11 cellular contexts compared by ENCODE assay signal in the genomic region with DNA sequence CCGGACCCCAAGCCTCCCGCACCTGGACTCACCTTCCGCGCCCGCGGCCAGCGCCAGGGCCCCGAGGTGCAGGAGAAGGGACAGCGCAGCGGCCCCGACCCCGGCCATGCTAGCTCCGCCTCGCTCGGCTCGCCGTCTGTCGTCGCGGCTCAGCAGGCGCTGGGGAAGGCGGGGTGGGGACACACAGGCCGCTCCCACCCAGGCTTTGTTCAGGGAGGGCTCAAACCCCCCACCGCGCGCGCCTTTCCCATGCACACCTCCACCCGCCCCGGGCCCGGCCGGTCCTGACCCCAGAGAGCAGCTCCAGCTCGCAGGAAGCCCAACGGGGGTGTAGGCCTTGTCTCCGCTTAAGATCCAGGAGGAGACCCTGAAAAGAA. TPM values are rescaled to one million over a fixed set of nuclear protein-coding genes. Genes with fewer than 3 reads are reported as not detected.
A peak's percentile ranks its signal among the peaks of the same experiment; 100 is the strongest.
DNase-seq lines count a peak whose midpoint lies in the region; ATAC-seq and TF ChIP-seq lines count a peak whose summit lies in the region.
"Had no signal": no experiment of that assay in that cellular context is flagged by ENCODE, and none has a peak within 500 bp of the region (broad histone marks: within the 10 kb centered on the region; RNA-seq: fewer than 3 reads in every experiment).

KCP (minus strand) TSS at position 141 of the 377 bp plus-strand sequence; CDS start at position 108, 33 bp downstream.

- no peak for TF ChIP-seq CTCF in right lobe of liver (IDR thresholded peaks at IDR 0.05)

- peaks cover 21% of the 10 kb centered on the region for H3K4me1 ChIP-seq in HUES64 (ENCODE audit: insufficient read depth, low read length)
- peaks cover 31% of the 10 kb centered on the region for H3K4me1 ChIP-seq in ectodermal cell (ENCODE audit: control insufficient read depth, insufficient read depth, low read length)
- peaks cover 0 to 4% (median 0%) of the 10 kb centered on the region in 4 donors for H3K4me1 ChIP-seq in right lobe of liver
- peaks cover 1 to 36% (median 26%) of the 10 kb centered on the region in 5 donors for H3K4me1 ChIP-seq in subcutaneous abdominal adipose tissue (ENCODE audit: control insufficient read depth in 5 of 5, insufficient read depth in 5 of 5, low read length in 5 of 5)

- H3K36me3 ChIP-seq in HUES64 (ENCODE audit: insufficient read depth, low read length) (no peaks in the 10 kb centered on the region), ectodermal cell (ENCODE audit: control insufficient read depth, insufficient read depth, low read length) (no peaks in the 10 kb centered on the region), right lobe of liver (no peaks in the 10 kb centered on the region), subcutaneous abdominal adipose tissue (ENCODE audit: control insufficient read depth in 5 of 5, insufficient read depth in 5 of 5, low read length in 5 of 5) (peaks cover 0 to 4% (median 0%) of the 10 kb centered on the region in 5 donors)

- intact Hi-C loops in right lobe of liver (cut with DNase I): loop anchor here in 1 of 2 donors (5.0 kb wide), 1 partner anchor 182 kb away; no protein-coding TSS in a partner anchor

- H3K4me3 ChIP-seq in HUES64 (ENCODE audit: low read length): peak within 1 kb of the TSS; percentile 56
- peak within 1 kb of the TSS; percentile 43 for H3K4me3 ChIP-seq in ectodermal cell (ENCODE audit: insufficient read depth, low read depth, low read length)
- peak within 1 kb of the TSS in 1 of 3 donors; percentile 9 for H3K4me3 ChIP-seq in right lobe of liver
- peak within 1 kb of the TSS; percentile 45 to 61 (median 59) for H3K4me3 ChIP-seq in subcutaneous abdominal adipose tissue (ENCODE audit: low read depth in 1 of 5, low read length in 5 of 5)

- TF ChIP-seq POLR2A in right lobe of liver (IDR thresholded peaks at IDR 0.05): no peak

- 2% methylated on average over 34 of the region's 34 CpGs for WGBS in HUES64
- 5 to 6% methylated on average over 34 of the region's 34 CpGs for WGBS in ectodermal cell, 2 experiments
- WGBS in right lobe of liver (ENCODE audit: insufficient coverage, low coverage, low lambda C conversion rate, missing lambda C conversion rate): no CpG with 5 or more reads among the region's 34 CpGs

- ATAC-seq in right lobe of liver: peak in 3 of 4 donors; percentile 10 to 20 (median 17)
- ATAC-seq: Panc1 had no signal

- H3K27ac ChIP-seq in HUES64 (ENCODE audit: low read depth, low read length) (peak within 1 kb of the TSS; percentile 61; the same call in 1 of the 2 replicates), ectodermal cell (ENCODE audit: insufficient read depth, low read depth, low read length, poor library complexity, severe bottlenecking) (no peak within 1 kb of the TSS), right lobe of liver (no peak within 1 kb of the TSS), subcutaneous abdominal adipose tissue (ENCODE audit: low read depth, low read length) (peak within 1 kb of the TSS; percentile 23)

- DNase-seq in right lobe of liver (peak in 1 of 3 donors; percentile 16), A172 (ENCODE audit: low spot score) (no peak), NCI-H226 (no peak), HK-2 (ENCODE audit: unreplicated experiment) (no peak), RKO (ENCODE audit: low spot score) (no peak)
- DNase-seq: activated CD8-positive, alpha-beta memory T cell treated with anti-CD3 and anti-CD28 coated beads, Interleukin-2, amount 50 U/mL, for 4 hours; KBM-7 had no signal

- H3K9ac ChIP-seq in HUES64 (ENCODE audit: low read depth, low read length) (peak within 1 kb of the TSS; percentile 57), subcutaneous abdominal adipose tissue (ENCODE audit: low read length in 5 of 5) (peak within 1 kb of the TSS in 4 of 5 donors; percentile 22 to 46 (median 34))

- H3K27me3 ChIP-seq in HUES64 (ENCODE audit: insufficient read depth, low read length) (peaks cover 49% of the 10 kb centered on the region), ectodermal cell (ENCODE audit: control insufficient read depth, insufficient read depth, low read length, poor library complexity, severe bottlenecking) (peaks cover 37% of the 10 kb centered on the region), right lobe of liver (no peaks in the 10 kb centered on the region), subcutaneous abdominal adipose tissue (ENCODE audit: control insufficient read depth in 5 of 5, insufficient read depth in 4 of 5, low read length in 5 of 5) (peaks cover 10 to 34% (median 20%) of the 10 kb centered on the region in 5 donors)

- H3K9me3 ChIP-seq in HUES64 (ENCODE audit: insufficient read depth, low read depth, low read length): no peaks in the 10 kb centered on the region
- no peaks in the 10 kb centered on the region for H3K9me3 ChIP-seq in ectodermal cell (ENCODE audit: control insufficient read depth, low read length)
- H3K9me3 ChIP-seq in right lobe of liver: no peaks in the 10 kb centered on the region
- no peaks in the 10 kb centered on the region for H3K9me3 ChIP-seq in subcutaneous abdominal adipose tissue (ENCODE audit: control insufficient read depth in 5 of 5, low read length in 5 of 5)

RNA-seq across cellular contexts. Expression of gene KCP, which starts in this region (rescaled TPM):
- 3.8 TPM for polyA plus RNA-seq in HUES64 (2013, experiment 1 of 2)
- 4.2 TPM for polyA plus RNA-seq in HUES64 (2013, experiment 2 of 2)
- 3.7 TPM for polyA plus RNA-seq in ectodermal cell (2013, experiment 1 of 4)
- polyA plus RNA-seq in ectodermal cell (2013, experiment 2 of 4): 3.8 TPM
- 5.4 TPM for polyA plus RNA-seq in ectodermal cell (2013, experiment 3 of 4)
- polyA plus RNA-seq in ectodermal cell (2013, experiment 4 of 4): 4.7 TPM
- total RNA-seq in right lobe of liver: under 1 TPM in 4 of 6 experiments, not detected in 2; 0.10 to 0.22 (median 0.12) TPM
- total RNA-seq in A172 (2014; rRNA removed; shearing (Covaris generic)): 0.21 and 0.26 TPM in 2 replicates

Comparison
In these comparisons a context has a peak if more than half of its experiments do, and no peak if none do; other contexts are left out.
1. Peak in ATAC-seq in right lobe of liver; RNA of the gene not detected or under 1 TPM.
2. H3K27ac ChIP-seq: peak in HUES64 (single experiment) and subcutaneous abdominal adipose tissue (single experiment); none in ectodermal cell (single experiment) and right lobe of liver (0 of 3).